ENCODE assay signal across 39 cellular contexts in the genomic region with DNA sequence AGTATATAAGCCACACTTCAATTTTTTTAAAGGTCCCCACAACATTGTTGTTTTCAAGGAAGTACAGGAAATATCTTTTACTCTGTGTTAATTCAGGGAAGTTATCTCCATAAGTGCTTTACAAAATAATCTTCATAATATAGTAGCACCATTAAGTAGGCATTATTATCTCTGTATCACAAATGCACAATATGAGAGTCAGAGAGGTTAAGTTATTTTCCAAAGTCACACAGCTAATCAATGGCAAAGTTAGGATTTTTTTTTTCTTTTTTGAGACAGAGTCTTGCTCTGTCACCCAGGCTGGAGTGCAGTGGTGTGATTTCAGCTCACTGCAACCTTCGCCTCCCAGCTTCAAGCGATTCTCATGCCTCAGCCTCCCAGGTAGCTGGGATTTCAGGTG.
"Had no signal": no experiment of that assay in that cellular context is flagged by ENCODE, and none has a peak within 500 bp of the region (broad histone marks: within the 10 kb centered on the region; RNA-seq: fewer than 3 reads in every experiment).

No MANE protein-coding gene starts in this region.

- H3K9me3 Mint-ChIP-seq: activated naive CD4-positive, alpha-beta T cell treated with anti-CD3 and anti-CD28 coated beads, Interleukin-2, amount 50 U/mL, for 24 hours; activated naive CD8-positive, alpha-beta T cell treated with anti-CD3 and anti-CD28 coated beads for 36 hours; activated T-helper 1 cell treated with anti-CD3 and anti-CD28 coated beads, Interleukin-12 subunit alpha, Interleukin-12 subunit beta, Interleukin-2, Interleukin-4 antibody, amounts not matched to agents 30 ng/mL and 10 ng/mL and 1 ng/mL, durations not matched to agents 14 hours and 24 hours and 36 hours; activated T-helper 17 cell treated with anti-CD3 and anti-CD28 coated beads, Interleukin-2, amount 50 U/mL, for 72 hours; activated T-helper 2 cell treated with anti-CD3 and anti-CD28 coated beads, Interferon-gamma antibody, Interleukin-2, Interleukin-4, amounts not matched to agents 10 μg/mL and 5 μg/mL and 100 μg/mL, durations not matched to agents 14 hours and 24 hours and 36 hours; central memory CD8-positive, alpha-beta T cell had no signal

- H3K4me1 ChIP-seq: adrenal gland, ascending aorta, body of pancreas, breast epithelium had no signal

- H3K36me3 ChIP-seq: adrenal gland, ascending aorta, brain microvascular endothelial cell, breast epithelium, cardiac muscle cell had no signal

- H3K9me3 ChIP-seq: adrenal gland, ascending aorta, body of pancreas, breast epithelium had no signal

- ATAC-seq: activated naive CD4-positive, alpha-beta T cell treated with anti-CD3 and anti-CD28 coated beads, Interleukin-2, amount 50 U/mL, for 72 hours; activated naive CD8-positive, alpha-beta T cell treated with anti-CD3 and anti-CD28 coated beads, Interleukin-2, amount 50 U/mL, for 24 hours; activated T-cell treated with anti-CD3 and anti-CD28 coated beads, Interleukin-2, amount 50 U/mL, for 4 hours; activated T-cell treated with anti-CD3 and anti-CD28 coated beads, Interleukin-2, amount 50 U/mL, for 72 hours; activated T-helper 17 cell treated with anti-CD3 and anti-CD28 coated beads, Interleukin-2, amount 50 U/mL, for 72 hours; body of pancreas had no signal

- DNase-seq: activated effector memory CD4-positive, alpha-beta T cell treated with anti-CD3 and anti-CD28 coated beads, Interleukin-2, amount 50 U/mL, for 16 hours; activated effector memory CD4-positive, alpha-beta T cell treated with Interleukin-2 at 50 U/mL for 16 hours; activated gamma-delta T cell; activated gamma-delta T cell treated with Interleukin-2 at 50 U/mL for 16 hours; activated naive CD4-positive, alpha-beta T cell; activated naive CD4-positive, alpha-beta T cell treated with anti-CD3 and anti-CD28 coated beads for 36 hours; activated naive CD4-positive, alpha-beta T cell treated with anti-CD3 and anti-CD28 coated beads, Interleukin-2, amount 10 ng/mL, durations not matched to agents 7 days and 5 days; activated naive CD4-positive, alpha-beta T cell treated with anti-CD3 and anti-CD28 coated beads, Interleukin-2, amount 50 U/mL, for 16 hours; activated naive CD4-positive, alpha-beta T cell treated with Interleukin-2 at 50 U/mL for 16 hours; activated naive CD8-positive, alpha-beta T cell treated with anti-CD3 and anti-CD28 coated beads for 36 hours; activated naive CD8-positive, alpha-beta T cell treated with anti-CD3 and anti-CD28 coated beads, Interleukin-2, amount 10 ng/mL, durations not matched to agents 7 days and 5 days; activated naive CD8-positive, alpha-beta T cell treated with anti-CD3 and anti-CD28 coated beads, Interleukin-2, amount 50 U/mL, for 24 hours; activated T-cell treated with anti-CD3 and anti-CD28 coated beads, Interleukin-2, amount 50 U/mL, for 1 hour; activated T-cell treated with anti-CD3 and anti-CD28 coated beads, Interleukin-2, amount 50 U/mL, for 4 hours; activated T-cell treated with anti-CD3 and anti-CD28 coated beads, Interleukin-2, amount 50 U/mL, for 48 hours; activated T-cell treated with anti-CD3 and anti-CD28 coated beads, Interleukin-2, amount 50 U/mL, for 72 hours; adrenal gland; amniotic stem cell; amygdala; anterior cingulate cortex; aorta; body of pancreas; brain microvascular endothelial cell; caudate nucleus; central memory CD4-positive, alpha-beta T cell; cerebellar nuclear complex had no signal

- H3K27me3 ChIP-seq: adrenal gland, ascending aorta, body of pancreas, brain microvascular endothelial cell, breast epithelium, cardiac muscle cell had no signal

- H3K4me3 Mint-ChIP-seq: activated naive CD4-positive, alpha-beta T cell treated with anti-CD3 and anti-CD28 coated beads for 36 hours; activated naive CD4-positive, alpha-beta T cell treated with anti-CD3 and anti-CD28 coated beads, Interleukin-2, amount 10 ng/mL, durations not matched to agents 7 days and 5 days; activated naive CD4-positive, alpha-beta T cell treated with anti-CD3 and anti-CD28 coated beads, Interleukin-2, amount 50 U/mL, for 24 hours; activated naive CD8-positive, alpha-beta T cell; activated naive CD8-positive, alpha-beta T cell treated with anti-CD3 and anti-CD28 coated beads for 36 hours; activated naive CD8-positive, alpha-beta T cell treated with anti-CD3 and anti-CD28 coated beads, Interleukin-2, amount 10 ng/mL, durations not matched to agents 7 days and 5 days; activated naive CD8-positive, alpha-beta T cell treated with anti-CD3 and anti-CD28 coated beads, Interleukin-2, amount 50 U/mL, for 24 hours; activated T-cell treated with anti-CD3 and anti-CD28 coated beads, Interleukin-2, amount 50 U/mL, for 4 hours; activated T-cell treated with anti-CD3 and anti-CD28 coated beads, Interleukin-2, amount 50 U/mL, for 72 hours; activated T-helper 1 cell treated with anti-CD3 and anti-CD28 coated beads, Interleukin-12 subunit alpha, Interleukin-12 subunit beta, Interleukin-2, Interleukin-4 antibody, amounts not matched to agents 30 ng/mL and 10 ng/mL and 1 ng/mL, durations not matched to agents 14 hours and 24 hours and 36 hours; activated T-helper 17 cell treated with anti-CD3 and anti-CD28 coated beads, Interleukin-2, amount 50 U/mL, for 72 hours; brain; central memory CD8-positive, alpha-beta T cell had no signal

- H3K4me3 ChIP-seq: adrenal gland, ascending aorta, body of pancreas, breast epithelium, cardiac muscle cell had no signal

- H3K27me3 Mint-ChIP-seq: activated naive CD4-positive, alpha-beta T cell treated with anti-CD3 and anti-CD28 coated beads, Interleukin-2, amount 10 ng/mL, durations not matched to agents 7 days and 5 days; activated naive CD4-positive, alpha-beta T cell treated with anti-CD3 and anti-CD28 coated beads, Interleukin-2, amount 50 U/mL, for 24 hours; activated naive CD8-positive, alpha-beta T cell; activated naive CD8-positive, alpha-beta T cell treated with anti-CD3 and anti-CD28 coated beads for 36 hours; activated naive CD8-positive, alpha-beta T cell treated with anti-CD3 and anti-CD28 coated beads, Interleukin-2, amount 10 ng/mL, durations not matched to agents 7 days and 5 days; activated naive CD8-positive, alpha-beta T cell treated with anti-CD3 and anti-CD28 coated beads, Interleukin-2, amount 50 U/mL, for 24 hours; activated T-helper 17 cell treated with anti-CD3 and anti-CD28 coated beads, Interleukin-2, amount 50 U/mL, for 72 hours; brain; central memory CD8-positive, alpha-beta T cell had no signal

- H3K27ac Mint-ChIP-seq: activated naive CD4-positive, alpha-beta T cell treated with anti-CD3 and anti-CD28 coated beads for 36 hours; activated naive CD4-positive, alpha-beta T cell treated with anti-CD3 and anti-CD28 coated beads, Interleukin-2, amount 10 ng/mL, durations not matched to agents 7 days and 5 days; activated naive CD4-positive, alpha-beta T cell treated with anti-CD3 and anti-CD28 coated beads, Interleukin-2, amount 50 U/mL, for 24 hours; activated naive CD4-positive, alpha-beta T cell treated with anti-CD3 and anti-CD28 coated beads, Interleukin-2, amount 50 U/mL, for 72 hours; activated naive CD8-positive, alpha-beta T cell; activated naive CD8-positive, alpha-beta T cell treated with anti-CD3 and anti-CD28 coated beads for 36 hours; activated naive CD8-positive, alpha-beta T cell treated with anti-CD3 and anti-CD28 coated beads, Interleukin-2, amount 10 ng/mL, durations not matched to agents 7 days and 5 days; activated naive CD8-positive, alpha-beta T cell treated with anti-CD3 and anti-CD28 coated beads, Interleukin-2, amount 50 U/mL, for 24 hours; activated T-cell treated with anti-CD3 and anti-CD28 coated beads, Interleukin-2, amount 50 U/mL, for 72 hours; activated T-helper 1 cell treated with anti-CD3 and anti-CD28 coated beads, Interleukin-12 subunit alpha, Interleukin-12 subunit beta, Interleukin-2, Interleukin-4 antibody, amounts not matched to agents 30 ng/mL and 10 ng/mL and 1 ng/mL, durations not matched to agents 14 hours and 24 hours and 36 hours; activated T-helper 17 cell treated with anti-CD3 and anti-CD28 coated beads, Interleukin-2, amount 50 U/mL, for 72 hours; activated T-helper 2 cell treated with anti-CD3 and anti-CD28 coated beads, Interferon-gamma antibody, Interleukin-2, Interleukin-4, amounts not matched to agents 10 μg/mL and 5 μg/mL and 100 μg/mL, durations not matched to agents 14 hours and 24 hours and 36 hours; brain had no signal

- FAIRE-seq: astrocyte, bronchial epithelial cell had no signal

- H3K27ac ChIP-seq: adrenal gland, ascending aorta, body of pancreas, brain microvascular endothelial cell, breast epithelium, cardiac muscle cell had no signal

- H3K4me1 Mint-ChIP-seq: activated T-helper 17 cell treated with anti-CD3 and anti-CD28 coated beads, Interleukin-2, amount 50 U/mL, for 72 hours; brain had no signal
